Comparison of ENCODE assay signal across 1 cellular context in the genomic region with DNA sequence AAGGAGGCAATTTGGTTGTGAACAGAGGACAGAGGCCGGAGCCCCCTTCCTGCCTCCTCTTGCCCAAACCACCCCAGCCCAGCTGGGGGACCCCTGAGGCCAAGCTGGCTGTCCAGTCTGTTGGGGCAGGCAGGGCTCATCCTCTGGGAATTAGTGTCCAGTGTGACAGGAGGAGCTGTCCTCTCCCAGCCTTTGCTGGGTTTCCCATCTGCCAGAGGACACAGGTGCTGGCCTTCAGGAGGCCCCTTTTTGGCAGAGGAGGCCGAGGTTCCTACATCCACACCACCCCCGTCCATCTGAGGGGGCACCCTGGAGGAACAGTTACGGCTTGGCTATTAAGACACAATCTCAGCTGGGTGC.
TF ChIP-seq lines count a peak whose summit lies in the region.

No MANE protein-coding gene starts in this region.

TF ChIP-seq in HepG2, 621 proteins besides CTCF, POLR2A, EP300 and RAD21 (continued from another document):
- TF ChIP-seq, protein P1, sequence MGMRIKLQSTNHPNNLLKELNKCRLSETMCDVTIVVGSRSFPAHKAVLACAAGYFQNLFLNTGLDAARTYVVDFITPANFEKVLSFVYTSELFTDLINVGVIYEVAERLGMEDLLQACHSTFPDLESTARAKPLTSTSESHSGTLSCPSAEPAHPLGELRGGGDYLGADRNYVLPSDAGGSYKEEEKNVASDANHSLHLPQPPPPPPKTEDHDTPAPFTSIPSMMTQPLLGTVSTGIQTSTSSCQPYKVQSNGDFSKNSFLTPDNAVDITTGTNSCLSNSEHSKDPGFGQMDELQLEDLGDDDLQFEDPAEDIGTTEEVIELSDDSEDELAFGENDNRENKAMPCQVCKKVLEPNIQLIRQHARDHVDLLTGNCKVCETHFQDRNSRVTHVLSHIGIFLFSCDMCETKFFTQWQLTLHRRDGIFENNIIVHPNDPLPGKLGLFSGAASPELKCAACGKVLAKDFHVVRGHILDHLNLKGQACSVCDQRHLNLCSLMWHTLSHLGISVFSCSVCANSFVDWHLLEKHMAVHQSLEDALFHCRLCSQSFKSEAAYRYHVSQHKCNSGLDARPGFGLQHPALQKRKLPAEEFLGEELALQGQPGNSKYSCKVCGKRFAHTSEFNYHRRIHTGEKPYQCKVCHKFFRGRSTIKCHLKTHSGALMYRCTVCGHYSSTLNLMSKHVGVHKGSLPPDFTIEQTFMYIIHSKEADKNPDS (CRISPR knock-in tag; IDR thresholded peaks at IDR 0.05): 0 out of 2 replicates have a peak, but pooled peaks have one; percentile 32
- TF ChIP-seq ZNF737 (CRISPR knock-in tag; IDR thresholded peaks at IDR 0.05; ENCODE audit: borderline replicate concordance): 0 out of 2 replicates have a peak, but pooled peaks have one; percentile 40
- TF ChIP-seq ZFP90 (CRISPR knock-in tag; IDR thresholded peaks at IDR 0.05; ENCODE audit: borderline replicate concordance): 0 out of 2 replicates have a peak, but pooled peaks have one; percentile 24
- TF ChIP-seq HMG20A (CRISPR knock-in tag; IDR thresholded peaks at IDR 0.05; ENCODE audit: borderline replicate concordance): no peak
- TF ChIP-seq ZNF577 (CRISPR knock-in tag; IDR thresholded peaks at IDR 0.05; ENCODE audit: borderline replicate concordance, low read depth): no peak
- TF ChIP-seq ZSCAN21 (CRISPR knock-in tag; IDR thresholded peaks at IDR 0.05; ENCODE audit: borderline replicate concordance): no peak
- no peak for TF ChIP-seq POLR2G (IDR thresholded peaks at IDR 0.05; ENCODE audit: low read depth, low read length)
- TF ChIP-seq ZNF782 (CRISPR knock-in tag; IDR thresholded peaks at IDR 0.05; ENCODE audit: borderline replicate concordance): 0 out of 2 replicates have a peak, but pooled peaks have one; percentile 33
- TF ChIP-seq PCBP1 (IDR thresholded peaks at IDR 0.05; ENCODE audit: borderline replicate concordance, low read depth, low read length): no peak
- TF ChIP-seq ZNF660 (CRISPR knock-in tag; IDR thresholded peaks at IDR 0.05; ENCODE audit: borderline replicate concordance, low read depth): no peak
- TF ChIP-seq, protein P2, sequence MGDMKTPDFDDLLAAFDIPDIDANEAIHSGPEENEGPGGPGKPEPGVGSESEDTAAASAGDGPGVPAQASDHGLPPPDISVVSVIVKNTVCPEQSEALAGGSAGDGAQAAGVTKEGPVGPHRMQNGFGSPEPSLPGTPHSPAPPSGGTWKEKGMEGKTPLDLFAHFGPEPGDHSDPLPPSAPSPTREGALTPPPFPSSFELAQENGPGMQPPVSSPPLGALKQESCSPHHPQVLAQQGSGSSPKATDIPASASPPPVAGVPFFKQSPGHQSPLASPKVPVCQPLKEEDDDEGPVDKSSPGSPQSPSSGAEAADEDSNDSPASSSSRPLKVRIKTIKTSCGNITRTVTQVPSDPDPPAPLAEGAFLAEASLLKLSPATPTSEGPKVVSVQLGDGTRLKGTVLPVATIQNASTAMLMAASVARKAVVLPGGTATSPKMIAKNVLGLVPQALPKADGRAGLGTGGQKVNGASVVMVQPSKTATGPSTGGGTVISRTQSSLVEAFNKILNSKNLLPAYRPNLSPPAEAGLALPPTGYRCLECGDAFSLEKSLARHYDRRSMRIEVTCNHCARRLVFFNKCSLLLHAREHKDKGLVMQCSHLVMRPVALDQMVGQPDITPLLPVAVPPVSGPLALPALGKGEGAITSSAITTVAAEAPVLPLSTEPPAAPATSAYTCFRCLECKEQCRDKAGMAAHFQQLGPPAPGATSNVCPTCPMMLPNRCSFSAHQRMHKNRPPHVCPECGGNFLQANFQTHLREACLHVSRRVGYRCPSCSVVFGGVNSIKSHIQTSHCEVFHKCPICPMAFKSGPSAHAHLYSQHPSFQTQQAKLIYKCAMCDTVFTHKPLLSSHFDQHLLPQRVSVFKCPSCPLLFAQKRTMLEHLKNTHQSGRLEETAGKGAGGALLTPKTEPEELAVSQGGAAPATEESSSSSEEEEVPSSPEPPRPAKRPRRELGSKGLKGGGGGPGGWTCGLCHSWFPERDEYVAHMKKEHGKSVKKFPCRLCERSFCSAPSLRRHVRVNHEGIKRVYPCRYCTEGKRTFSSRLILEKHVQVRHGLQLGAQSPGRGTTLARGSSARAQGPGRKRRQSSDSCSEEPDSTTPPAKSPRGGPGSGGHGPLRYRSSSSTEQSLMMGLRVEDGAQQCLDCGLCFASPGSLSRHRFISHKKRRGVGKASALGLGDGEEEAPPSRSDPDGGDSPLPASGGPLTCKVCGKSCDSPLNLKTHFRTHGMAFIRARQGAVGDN (CRISPR knock-in tag; IDR thresholded peaks at IDR 0.05): peak; percentile 37
- TF ChIP-seq MYC (CRISPR knock-in tag; IDR thresholded peaks at IDR 0.05; ENCODE audit: borderline replicate concordance): 0 out of 2 replicates have a peak, but pooled peaks have one; percentile 29
- no peak for TF ChIP-seq PAF1 (CRISPR knock-in tag; IDR thresholded peaks at IDR 0.05)
- TF ChIP-seq, protein P3, sequence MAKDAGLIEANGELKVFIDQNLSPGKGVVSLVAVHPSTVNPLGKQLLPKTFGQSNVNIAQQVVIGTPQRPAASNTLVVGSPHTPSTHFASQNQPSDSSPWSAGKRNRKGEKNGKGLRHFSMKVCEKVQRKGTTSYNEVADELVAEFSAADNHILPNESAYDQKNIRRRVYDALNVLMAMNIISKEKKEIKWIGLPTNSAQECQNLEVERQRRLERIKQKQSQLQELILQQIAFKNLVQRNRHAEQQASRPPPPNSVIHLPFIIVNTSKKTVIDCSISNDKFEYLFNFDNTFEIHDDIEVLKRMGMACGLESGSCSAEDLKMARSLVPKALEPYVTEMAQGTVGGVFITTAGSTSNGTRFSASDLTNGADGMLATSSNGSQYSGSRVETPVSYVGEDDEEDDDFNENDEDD (CRISPR knock-in tag; IDR thresholded peaks at IDR 0.05; ENCODE audit: borderline replicate concordance): no peak
- TF ChIP-seq BCL3 (CRISPR knock-in tag; IDR thresholded peaks at IDR 0.05): no peak
- no peak for TF ChIP-seq ZMYM2 (CRISPR knock-in tag; IDR thresholded peaks at IDR 0.05)
- TF ChIP-seq HDAC2 (CRISPR knock-in tag; IDR thresholded peaks at IDR 0.05): no peak
- no peak for TF ChIP-seq RFXANK (CRISPR knock-in tag; IDR thresholded peaks at IDR 0.05)
- TF ChIP-seq MEIS2 (CRISPR knock-in tag; IDR thresholded peaks at IDR 0.05): peak; percentile 40; the same call in 1 of the 2 replicates
- 0 out of 2 replicates have a peak, but pooled peaks have one; percentile 26 for TF ChIP-seq YEATS4 (CRISPR knock-in tag; IDR thresholded peaks at IDR 0.05; ENCODE audit: borderline replicate concordance)
TF ChIP-seq in HepG2: peak in this region for 9.
